Comparison of ENCODE assay signal across 22 cellular contexts in genomic region chr22:42602470-42602869, GRCh38. TPM values are rescaled to one million over a fixed set of nuclear protein-coding genes. Genes with fewer than 3 reads are reported as not detected.
DNase-seq lines count a peak whose midpoint lies in the region; ATAC-seq and TF ChIP-seq lines count a peak whose summit lies in the region.
"Had no signal": no experiment of that assay in that cellular context is flagged by ENCODE, and none has a peak within 500 bp of the region (broad histone marks: within the 10 kb centered on the region; RNA-seq: fewer than 3 reads in every experiment).

No MANE protein-coding gene starts in this region.

- H3K9me3 Mint-ChIP-seq in activated CD4-positive, alpha-beta T cell treated with anti-CD3 and anti-CD28 coated beads for 36 hours (ENCODE audit: low read depth), result no peaks in the 10 kb centered on the region
- no peaks in the 10 kb centered on the region for H3K9me3 Mint-ChIP-seq in activated T-helper 17 cell treated with anti-CD3 and anti-CD28 coated beads, Interleukin-2, amount 50 U/mL, for 72 hours
- H3K9me3 Mint-ChIP-seq in Calu3 (ENCODE audit: low read depth, unreplicated experiment), result no peaks in the 10 kb centered on the region
- H3K9me3 Mint-ChIP-seq: HFFc6 had no signal

- H3K36me3 ChIP-seq in mucosa of descending colon (ENCODE audit: low read depth) (peaks cover 10% of the 10 kb centered on the region), spleen (peaks cover 4 to 100% (median 63%) of the 10 kb centered on the region in 6 donors)

- peaks cover 40% of the 10 kb centered on the region for H3K36me3 Mint-ChIP-seq in activated CD4-positive, alpha-beta T cell treated with anti-CD3 and anti-CD28 coated beads for 36 hours (ENCODE audit: low read depth)
- H3K36me3 Mint-ChIP-seq in activated T-helper 17 cell treated with anti-CD3 and anti-CD28 coated beads, Interleukin-2, amount 50 U/mL, for 72 hours (ENCODE audit: low read depth), result peaks cover 85% of the 10 kb centered on the region
- peaks cover 71% of the 10 kb centered on the region for H3K36me3 Mint-ChIP-seq in Calu3 (ENCODE audit: insufficient read depth, unreplicated experiment)

- no peak for DNase-seq in activated CD4-positive, alpha-beta T cell treated with anti-CD3 and anti-CD28 coated beads for 36 hours
- DNase-seq in activated CD4-positive, alpha-beta T cell treated with anti-CD3 and anti-CD28 coated beads, Interleukin-2, amount 50 U/mL, for 4 hours, result no peak
- no peak for DNase-seq in mucosa of descending colon
- DNase-seq in spleen, result no peak
- DNase-seq in activated CD4-positive, CD25-positive, alpha-beta regulatory T cell (lab: John Stamatoyannopoulos, UW), result no peak
- no peak for DNase-seq in dorsolateral prefrontal cortex
- no peak for DNase-seq in Calu3
- DNase-seq: AML-193, DMS 273 treated with DMSO at 0.1 percent for 48 hours, DND-41, H7, HFFc6, KG1, NCI-H1694 treated with DMSO at 0.1 percent for 48 hours, NCI-H226, NCI-H524, NCI-H82, OCI-M1 had no signal

- BruUV-seq in Calu3 (replicated peaks; lab: Mats Ljungman, UMichigan), result no TSS peak

- CTCF ChIA-PET in activated CD4-positive, alpha-beta T cell treated with anti-CD3 and anti-CD28 coated beads for 36 hours (lab: Charles Lee), result interaction anchor here (0.6 to 0.7 kb wide), 2 partner anchors 26 to 219 kb away, joined by 3 read pairs; no protein-coding TSS in a partner anchor
- CTCF ChIA-PET in Calu3 (lab: Charles Lee), result no interaction called here

- H3K4me3 ChIP-seq in mucosa of descending colon (no peak overlapping the region), spleen (no peak overlapping the region), dorsolateral prefrontal cortex (no peak overlapping the region)

- no peaks in the 10 kb centered on the region for H3K27me3 ChIP-seq in spleen (replicated peaks in 1 of 7)
- no peaks in the 10 kb centered on the region for H3K27me3 ChIP-seq in dorsolateral prefrontal cortex

- H3K27me3 Mint-ChIP-seq in activated CD4-positive, alpha-beta T cell treated with anti-CD3 and anti-CD28 coated beads for 36 hours, result no peaks in the 10 kb centered on the region
- no peaks in the 10 kb centered on the region for H3K27me3 Mint-ChIP-seq in activated T-helper 17 cell treated with anti-CD3 and anti-CD28 coated beads, Interleukin-2, amount 50 U/mL, for 72 hours
- no peaks in the 10 kb centered on the region for H3K27me3 Mint-ChIP-seq in Calu3 (ENCODE audit: unreplicated experiment)

- TF ChIP-seq POLR2A in spleen (IDR thresholded peaks at IDR 0.05), result no peak

- ATAC-seq in activated CD4-positive, alpha-beta T cell treated with anti-CD3 and anti-CD28 coated beads for 36 hours, result no peak
- ATAC-seq in activated T-helper 17 cell treated with anti-CD3 and anti-CD28 coated beads, Interleukin-2, amount 50 U/mL, for 72 hours (replicated peaks), result no peak
- peak; percentile 72 for ATAC-seq in mucosa of descending colon

- peaks cover 10% of the 10 kb centered on the region for H3K4me1 ChIP-seq in mucosa of descending colon (ENCODE audit: low read depth)
- H3K4me1 ChIP-seq in spleen, result peaks cover 0 to 66% (median 35%) of the 10 kb centered on the region in 6 donors

- H3K27ac ChIP-seq in spleen (peak overlapping the region in 6 of 8 donors; percentile 4 to 55 (median 21)), dorsolateral prefrontal cortex (peak overlapping the region in 1 of 59 donors; percentile 98)
- H3K27ac ChIP-seq: 22Rv1 had no signal

- no peak overlapping the region for H3K4me3 Mint-ChIP-seq in activated CD4-positive, alpha-beta T cell treated with anti-CD3 and anti-CD28 coated beads for 36 hours
- H3K4me3 Mint-ChIP-seq in activated T-helper 17 cell treated with anti-CD3 and anti-CD28 coated beads, Interleukin-2, amount 50 U/mL, for 72 hours, result no peak overlapping the region
- no peak overlapping the region for H3K4me3 Mint-ChIP-seq in Calu3 (ENCODE audit: low read depth, unreplicated experiment)
- H3K4me3 Mint-ChIP-seq: CD14-positive monocyte, HFFc6 had no signal

- peaks cover 21% of the 10 kb centered on the region for H3K4me1 Mint-ChIP-seq in activated CD4-positive, alpha-beta T cell treated with anti-CD3 and anti-CD28 coated beads for 36 hours
- peaks cover 11% of the 10 kb centered on the region for H3K4me1 Mint-ChIP-seq in activated T-helper 17 cell treated with anti-CD3 and anti-CD28 coated beads, Interleukin-2, amount 50 U/mL, for 72 hours
- peaks cover 8% of the 10 kb centered on the region for H3K4me1 Mint-ChIP-seq in Calu3 (ENCODE audit: low read depth, unreplicated experiment)

- 77 to 94% (median 83%) methylated on average over 2 of the region's 2 CpGs for WGBS in spleen, 5 donors

- intact Hi-C loops in activated CD4-positive, alpha-beta T cell treated with anti-CD3 and anti-CD28 coated beads for 36 hours (cut with DNase I, micrococcal nuclease), result no loop called here
- intact Hi-C loops in mucosa of descending colon (cut with DNase I, micrococcal nuclease), result no loop called here
- intact Hi-C loops in spleen (cut with DNase I; ENCODE audit: low total_unique reads), result no loop called here
- intact Hi-C loops in dorsolateral prefrontal cortex (cut with DNase I), result no loop called here
- intact Hi-C loops in Calu3 (cut with micrococcal nuclease; ENCODE audit: unreplicated experiment), result no loop called here

- H3K9me3 ChIP-seq in mucosa of descending colon, result no peaks in the 10 kb centered on the region
- H3K9me3 ChIP-seq in spleen, result no peaks in the 10 kb centered on the region

- no peak for TF ChIP-seq CTCF in mucosa of descending colon (IDR thresholded peaks at IDR 0.05)
- TF ChIP-seq CTCF in spleen (IDR thresholded peaks at IDR 0.05 in 8 of 11, conservative IDR thresholded peaks at IDR 0.05 in 3 of 11), result no peak
- TF ChIP-seq CTCF in dorsolateral prefrontal cortex (IDR thresholded peaks at IDR 0.05 in 54 of 56, conservative IDR thresholded peaks at IDR 0.05 in 2 of 56; ENCODE audit: low read depth in 1 of 56, partially characterized antibody in 56 of 56), result no peak
- TF ChIP-seq CTCF in Calu3 (IDR thresholded peaks at IDR 0.05; ENCODE audit: unreplicated experiment), result no peak

- peak overlapping the region; percentile 16 for H3K27ac Mint-ChIP-seq in activated CD4-positive, alpha-beta T cell treated with anti-CD3 and anti-CD28 coated beads for 36 hours
- H3K27ac Mint-ChIP-seq in activated T-helper 17 cell treated with anti-CD3 and anti-CD28 coated beads, Interleukin-2, amount 50 U/mL, for 72 hours, result peak overlapping the region; percentile 49
- no peak overlapping the region for H3K27ac Mint-ChIP-seq in Calu3 (ENCODE audit: unreplicated experiment)

- POLR2A ChIA-PET in activated CD4-positive, alpha-beta T cell treated with anti-CD3 and anti-CD28 coated beads for 36 hours (lab: Charles Lee), result no interaction called here

RNA-seq across cellular contexts. Expression of gene POLDIP3, which starts 12.2 kb away (rescaled TPM):
- total RNA-seq in activated CD4-positive, alpha-beta T cell treated with anti-CD3 and anti-CD28 coated beads for 36 hours, result 10 to 100 TPM; 77.6 to 88.6 TPM
- 10 to 100 TPM; 70.0 to 72.4 TPM for total RNA-seq in activated T-helper 17 cell treated with anti-CD3 and anti-CD28 coated beads, Interleukin-2, amount 50 U/mL, for 72 hours
- total RNA-seq in mucosa of descending colon (10 to 100 TPM; 58.6 to 65.8 (median 65.0) TPM), spleen (10 to 100 TPM; 37.0 to 64.7 (median 59.2) TPM), dorsolateral prefrontal cortex (10 to 100 TPM; 47.0 to 95.5 (median 65.3) TPM), Calu3 (2022) (59.4 and 60.1 TPM in 2 replicates)
- 10 to 100 TPM; 17.5 to 29.4 (median 23.3) TPM for polyA plus RNA-seq in spleen

RNA-seq across cellular contexts. Expression of gene ATP5MGL, which starts 37.9 kb away (rescaled TPM):
- under 1 TPM; 0.54 to 0.69 TPM for total RNA-seq in activated CD4-positive, alpha-beta T cell treated with anti-CD3 and anti-CD28 coated beads for 36 hours
- total RNA-seq in activated T-helper 17 cell treated with anti-CD3 and anti-CD28 coated beads, Interleukin-2, amount 50 U/mL, for 72 hours, result 1 to 10 TPM in 1 of 2 donors, under 1 TPM in 1; 0.45 to 1.1 TPM
- 1 to 10 TPM in 2 of 3 donors, under 1 TPM in 1; 0.92 to 1.7 (median 1.2) TPM for total RNA-seq in mucosa of descending colon
- 1 to 10 TPM in 4 of 7 donors, under 1 TPM in 1, not detected in 2; 0.63 to 1.7 (median 1.1) TPM for total RNA-seq in spleen
- not detected for polyA plus RNA-seq in spleen
- total RNA-seq in dorsolateral prefrontal cortex, result 1 to 10 TPM in 62 of 120 experiments, under 1 TPM in 31, not detected in 27; 0.65 to 6.3 (median 1.3) TPM
- total RNA-seq in Calu3 (2022), result 0.66 and 1.1 TPM in 2 replicates
- total RNA-seq: G401 had no signal

RNA-seq across cellular contexts. Expression of gene CYB5R3, which starts 46.7 kb away (rescaled TPM):
- 100 to 1,000 TPM in 1 of 2 experiments, 10 to 100 TPM in 1; 79.5 to 101 TPM for total RNA-seq in activated CD4-positive, alpha-beta T cell treated with anti-CD3 and anti-CD28 coated beads for 36 hours
- total RNA-seq in activated T-helper 17 cell treated with anti-CD3 and anti-CD28 coated beads, Interleukin-2, amount 50 U/mL, for 72 hours, result 10 to 100 TPM; 55.5 to 86.1 TPM
- total RNA-seq in mucosa of descending colon, result 100 to 1,000 TPM; 139 to 211 (median 176) TPM
- 100 to 1,000 TPM in 4 of 7 donors, 10 to 100 TPM in 3; 61.7 to 134 (median 101) TPM for total RNA-seq in spleen
- 10 to 100 TPM; 37.3 to 79.7 (median 66.7) TPM for polyA plus RNA-seq in spleen
- 100 to 1,000 TPM in 119 of 120 experiments, 10 to 100 TPM in 1; 85.4 to 229 (median 131) TPM for total RNA-seq in dorsolateral prefrontal cortex
- total RNA-seq in Calu3 (2022), result 101 and 102 TPM in 2 replicates

RNA-seq across cellular contexts. Expression of gene SERHL2, which starts 48.7 kb away (rescaled TPM):
- 1 to 10 TPM in 1 of 2 experiments, under 1 TPM in 1; 0.78 to 2.1 TPM for total RNA-seq in activated CD4-positive, alpha-beta T cell treated with anti-CD3 and anti-CD28 coated beads for 36 hours
- 1 to 10 TPM in 1 of 2 donors, under 1 TPM in 1; 0.48 to 1.2 TPM for total RNA-seq in activated T-helper 17 cell treated with anti-CD3 and anti-CD28 coated beads, Interleukin-2, amount 50 U/mL, for 72 hours
- total RNA-seq in mucosa of descending colon (1 to 10 TPM in 1 of 3 donors, under 1 TPM in 2; 0.52 to 2.5 (median 0.89) TPM), spleen (1 to 10 TPM; 1.7 to 4.1 (median 3.0) TPM), dorsolateral prefrontal cortex (10 to 100 TPM in 18 of 120 experiments, 1 to 10 TPM in 102; 2.0 to 26.5 (median 6.2) TPM), Calu3 (2022) (0.45 and 0.76 TPM in 2 replicates)
- 1 to 10 TPM; 2.2 to 4.1 (median 2.6) TPM for polyA plus RNA-seq in spleen
- total RNA-seq: G401 had no signal
